8 cellular contexts compared by ENCODE assay signal in the genomic region with DNA sequence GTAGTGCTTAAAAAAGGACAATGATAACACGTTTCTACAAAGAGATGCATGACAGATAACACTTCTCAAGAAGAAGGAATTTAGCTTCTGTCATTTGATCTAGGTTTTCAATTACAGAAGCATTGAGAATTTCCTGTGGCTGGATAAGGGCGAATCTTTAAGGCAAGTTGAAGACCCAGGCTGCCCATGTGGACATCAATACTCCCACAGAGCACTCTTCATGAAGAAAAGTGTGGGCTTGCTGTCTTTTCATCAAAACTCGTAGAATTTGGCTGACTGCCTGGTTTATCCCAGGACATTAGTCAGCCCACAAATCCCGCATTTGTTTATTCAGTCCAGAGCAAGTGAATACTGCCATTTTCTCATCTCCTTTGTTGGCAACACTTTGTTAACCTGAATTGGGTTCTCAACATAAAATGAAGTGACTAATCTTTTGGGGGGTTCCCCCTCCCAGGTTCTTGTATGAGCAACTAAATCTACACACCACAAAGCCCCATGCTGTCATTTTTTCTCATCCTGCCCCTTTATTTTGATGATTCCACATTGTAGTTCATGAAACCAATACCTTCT. TPM values are rescaled to one million over a fixed set of nuclear protein-coding genes. Genes with fewer than 3 reads are reported as not detected.
DNase-seq lines count a peak whose midpoint lies in the region; ATAC-seq, FAIRE-seq and TF ChIP-seq lines count a peak whose summit lies in the region.

No MANE protein-coding gene starts in this region.

- H3K4me1 ChIP-seq in foreskin keratinocyte = peaks cover 23% of the 10 kb centered on the region

- H3K27ac Mint-ChIP-seq in T-helper 1 cell treated with Interleukin-12 subunit alpha and Interleukin-12 subunit beta and Interleukin-4 antibody, amounts not matched to agents 30 μg/mL and 1 μg/mL, for 36 hours = peak overlapping the region; percentile 83

- no peaks in the 10 kb centered on the region for H3K27me3 ChIP-seq in foreskin keratinocyte

- H3K4me3 Mint-ChIP-seq in T-helper 1 cell treated with Interleukin-12 subunit alpha and Interleukin-12 subunit beta and Interleukin-4 antibody, amounts not matched to agents 30 μg/mL and 1 μg/mL, for 36 hours = peak overlapping the region; percentile 45

- TF ChIP-seq CTCF in foreskin keratinocyte (conservative IDR thresholded peaks at IDR 0.05) = no peak

- DNase-seq in stimulated activated naive CD4-positive, alpha-beta T cell treated with Interleukin-2 at 50 U/mL for 16 hours (lab: John Stamatoyannopoulos, UW) = peak; percentile 12
- no peak for DNase-seq in stimulated activated naive CD4-positive, alpha-beta T cell (lab: John Stamatoyannopoulos, UW)
- DNase-seq in foreskin keratinocyte = peak; percentile 98 to 99
- peak; percentile 75 for DNase-seq in superior temporal gyrus (ENCODE audit: extremely low spot score)
- DNase-seq in GM12891 (ENCODE audit: insufficient read length, low spot score) = no peak
- no peak for DNase-seq in mucosa of gallbladder (ENCODE audit: low spot score)

- peak; percentile 98 for ATAC-seq in foreskin keratinocyte
- ATAC-seq in HG02884 (IDR thresholded peaks at IDR 0.05; ENCODE audit: unreplicated experiment) = no peak

- TF ChIP-seq POLR2A in GM12891 (IDR thresholded peaks at IDR 0.05; ENCODE audit: low read depth, low read length) = no peak

- peaks cover 35% of the 10 kb centered on the region for H3K27me3 Mint-ChIP-seq in T-helper 1 cell treated with Interleukin-12 subunit alpha and Interleukin-12 subunit beta and Interleukin-4 antibody, amounts not matched to agents 30 μg/mL and 1 μg/mL, for 36 hours (ENCODE audit: low read depth)

- H3K4me1 Mint-ChIP-seq in T-helper 1 cell treated with Interleukin-12 subunit alpha and Interleukin-12 subunit beta and Interleukin-4 antibody, amounts not matched to agents 30 μg/mL and 1 μg/mL, for 36 hours (ENCODE audit: low read depth) = peaks cover 39% of the 10 kb centered on the region

- no peak for FAIRE-seq in GM12891 (lab: Jason Lieb, UNC)

- H3K36me3 Mint-ChIP-seq in T-helper 1 cell treated with Interleukin-12 subunit alpha and Interleukin-12 subunit beta and Interleukin-4 antibody, amounts not matched to agents 30 μg/mL and 1 μg/mL, for 36 hours (ENCODE audit: low read depth) = peaks cover 26% of the 10 kb centered on the region

- no peaks in the 10 kb centered on the region for H3K9me3 Mint-ChIP-seq in T-helper 1 cell treated with Interleukin-12 subunit alpha and Interleukin-12 subunit beta and Interleukin-4 antibody, amounts not matched to agents 30 μg/mL and 1 μg/mL, for 36 hours

- peak overlapping the region; percentile 77 for H3K27ac ChIP-seq in foreskin keratinocyte

TF ChIP-seq in GM12891, 5 proteins besides CTCF, POLR2A, EP300 and RAD21:
- TF ChIP-seq TAF1 (IDR thresholded peaks at IDR 0.05; ENCODE audit: low read depth, low read length) = no peak
- TF ChIP-seq POLR2AphosphoS5 (IDR thresholded peaks at IDR 0.05; ENCODE audit: low read depth, low read length) = no peak
- no peak for TF ChIP-seq SPI1 (IDR thresholded peaks at IDR 0.05; ENCODE audit: low read depth, low read length)
- no peak for TF ChIP-seq POU2F2 (IDR thresholded peaks at IDR 0.05; ENCODE audit: low read depth, low read length)
- no peak for TF ChIP-seq PAX5 (IDR thresholded peaks at IDR 0.05; ENCODE audit: insufficient read depth, low read length, severe bottlenecking)

RNA-seq across cellular contexts. Expression of gene CDKN2B, which starts 43.4 kb away (rescaled TPM):
- total RNA-seq in foreskin keratinocyte (4.7 and 9.0 TPM in 2 replicates), mucosa of gallbladder (2.5 TPM)
- 2.9 and 4.3 TPM in 2 replicates for polyA plus RNA-seq in foreskin keratinocyte
- not detected for polyA plus RNA-seq in GM12891 (2012; ENCODE audit: low read depth, missing spikeins)

RNA-seq across cellular contexts. Expression of gene CDKN2B-AS1, which starts 57.9 kb away (rescaled TPM):
- total RNA-seq in foreskin keratinocyte (0.71 and 1.4 TPM in 2 replicates), mucosa of gallbladder (0.55 TPM)
- 0.56 and 0.67 TPM in 2 replicates for polyA plus RNA-seq in foreskin keratinocyte
- polyA plus RNA-seq in GM12891 (2012; ENCODE audit: low read depth, missing spikeins) = 0.14 TPM

RNA-seq across cellular contexts. Expression of gene CDKN2A, which starts 58.3 kb away (rescaled TPM):
- total RNA-seq in foreskin keratinocyte (4.9 and 12.8 TPM in 2 replicates), mucosa of gallbladder (1.9 TPM)
- 10.1 and 20.8 TPM in 2 replicates for polyA plus RNA-seq in foreskin keratinocyte
- polyA plus RNA-seq in GM12891 (2012; ENCODE audit: low read depth, missing spikeins) = 5.8 TPM

Comparison
In these comparisons a context has a peak if more than half of its experiments do, and no peak if none do; other contexts are left out.
1. DNase-seq: peak in stimulated activated naive CD4-positive, alpha-beta T cell treated with Interleukin-2 at 50 U/mL for 16 hours (single experiment), foreskin keratinocyte (2 of 2) and superior temporal gyrus (single experiment); none in stimulated activated naive CD4-positive, alpha-beta T cell (0 of 6), GM12891 (single experiment) and mucosa of gallbladder (single experiment).